ENCODE assay signal across 8 cellular contexts in genomic region chr3:33074217-33075067, GRCh38. TPM values are rescaled to one million over a fixed set of nuclear protein-coding genes. Genes with fewer than 3 reads are reported as not detected.
DNase-seq lines count a peak whose midpoint lies in the region; ATAC-seq and TF ChIP-seq lines count a peak whose summit lies in the region.

No MANE protein-coding gene starts in this region.

- H3K9me3 Mint-ChIP-seq in natural killer cell = no peaks in the 10 kb centered on the region

- no peaks in the 10 kb centered on the region for H3K79me2 ChIP-seq in OCI-LY7 (ENCODE audit: insufficient read depth, low read depth, low read length)

- H3K9me3 ChIP-seq in OCI-LY7 (ENCODE audit: low read length) (no peaks in the 10 kb centered on the region), esophagus muscularis mucosa (no peaks in the 10 kb centered on the region)

- CTCF ChIA-PET in OCI-LY7 (lab: Charles Lee; ENCODE audit: unreplicated experiment) = interaction anchor here (0.6 to 1.2 kb wide), 9 partner anchors 11 to 148 kb away, joined by 3 to 10 read pairs (median 7); no protein-coding TSS in a partner anchor

- no peaks in the 10 kb centered on the region for H4K20me1 ChIP-seq in OCI-LY7 (ENCODE audit: insufficient read depth, low read length)

- H3K9me2 ChIP-seq in OCI-LY7 (ENCODE audit: insufficient read depth, low read length) = no peaks in the 10 kb centered on the region

- peaks cover 8 to 24% of the 10 kb centered on the region in 2 donors for H3K4me1 Mint-ChIP-seq in natural killer cell

- no peak overlapping the region for H3K27ac Mint-ChIP-seq in natural killer cell

- DNase-seq in OCI-LY7 (ENCODE audit: low spot score) (peak; percentile 80), esophagus muscularis mucosa (ENCODE audit: extremely low spot score) (no peak), natural killer cell (no peak), superior temporal gyrus (ENCODE audit: extremely low spot score) (peak; percentile 81)
- peak; percentile 68 for DNase-seq in activated T-cell treated with anti-CD3 and anti-CD28 coated beads, Interleukin-2, amount 50 U/mL, for 1 hour

- WGBS in esophagus muscularis mucosa = 62% methylated on average over 13 of the region's 13 CpGs

- POLR2A ChIA-PET in OCI-LY7 (lab: Charles Lee) = interaction anchor here (0.5 to 1.4 kb wide), 7 partner anchors 11 to 377 kb away, joined by 3 to 7 read pairs (median 4); no protein-coding TSS in a partner anchor

- H3K4me1 ChIP-seq in OCI-LY7 (ENCODE audit: insufficient read depth, low read length, poor library complexity, severe bottlenecking) (no peaks in the 10 kb centered on the region), esophagus muscularis mucosa (peaks cover 0 to 19% (median 7%) of the 10 kb centered on the region in 4 donors)

- no peak for TF ChIP-seq POLR2A in esophagus muscularis mucosa (IDR thresholded peaks at IDR 0.05; ENCODE audit: low read depth)

- no peaks in the 10 kb centered on the region for H3K36me3 Mint-ChIP-seq in natural killer cell

- no TSS peak for BruUV-seq in OCI-LY7 (replicated peaks; lab: Mats Ljungman, UMichigan)

- H3K27ac ChIP-seq in OCI-LY7 (ENCODE audit: low read depth, low read length, poor library complexity, severe bottlenecking) (no peak overlapping the region), esophagus muscularis mucosa (replicated peaks in 1 of 4) (no peak overlapping the region)

- no peak overlapping the region for H2AFZ ChIP-seq in OCI-LY7 (ENCODE audit: low read length)

- no peak for TF ChIP-seq EP300 in esophagus muscularis mucosa (IDR thresholded peaks at IDR 0.05)

- H3K36me3 ChIP-seq in OCI-LY7 (ENCODE audit: insufficient read depth, low read length) = no peaks in the 10 kb centered on the region
- peaks cover 3 to 41% (median 24%) of the 10 kb centered on the region in 4 donors for H3K36me3 ChIP-seq in esophagus muscularis mucosa

- H3K4me3 Mint-ChIP-seq in natural killer cell = no peak overlapping the region

- intact Hi-C loops in OCI-LY7 (cut with micrococcal nuclease; ENCODE audit: unreplicated experiment) = loop anchor here (1.0 to 10.0 kb wide), 3 partner anchors 127 to 557 kb away; no protein-coding TSS in a partner anchor
- intact Hi-C loops in esophagus muscularis mucosa (cut with DNase I) = loop anchor here (5.0 kb wide), 1 partner anchor 127 kb away; no protein-coding TSS in a partner anchor
- intact Hi-C loops in natural killer cell (cut with micrococcal nuclease) = loop anchor here (1.0 to 5.0 kb wide), 2 partner anchors 127 to 562 kb away; no protein-coding TSS in a partner anchor

- no peak overlapping the region for H3K4me3 ChIP-seq in OCI-LY7 (ENCODE audit: low read depth, low read length, poor library complexity, severe bottlenecking)
- H3K4me3 ChIP-seq in esophagus muscularis mucosa = no peak overlapping the region

- ATAC-seq in HG03342 (IDR thresholded peaks at IDR 0.05; ENCODE audit: unreplicated experiment) = peak; percentile 69
- peak; percentile 81 to 85 (median 81) for ATAC-seq in natural killer cell
- ATAC-seq in GM21737 (IDR thresholded peaks at IDR 0.05; ENCODE audit: unreplicated experiment) = no peak

- no peak overlapping the region for H3K4me2 ChIP-seq in OCI-LY7 (ENCODE audit: low read length)

- H3K27me3 ChIP-seq in esophagus muscularis mucosa = no peaks in the 10 kb centered on the region

- peak; percentile 85 for TF ChIP-seq CTCF in GM12801 (IDR thresholded peaks at IDR 0.05; ENCODE audit: extremely low read depth, insufficient read length)
- TF ChIP-seq CTCF in OCI-LY7 (conservative IDR thresholded peaks at IDR 0.05; ENCODE audit: low read length) = peak; percentile 98
- peak; percentile 75 to 91 (median 82) for TF ChIP-seq CTCF in esophagus muscularis mucosa (IDR thresholded peaks at IDR 0.05)
- TF ChIP-seq CTCF in natural killer cell (IDR thresholded peaks at IDR 0.05) = peak; percentile 83

- H3K27me3 Mint-ChIP-seq in natural killer cell (ENCODE audit: low read depth in 2 of 2) = no peaks in the 10 kb centered on the region

RNA-seq across cellular contexts. Expression of gene GLB1, which starts 22.5 kb away (rescaled TPM):
- 9.7 and 13.2 TPM in 2 replicates for total RNA-seq in OCI-LY7 (2014; rRNA removed; shearing (Covaris generic))
- total RNA-seq in OCI-LY7 (2022) (25.8 and 26.1 TPM in 2 replicates), esophagus muscularis mucosa (10 to 100 TPM; 19.9 to 36.8 (median 30.3) TPM), natural killer cell (10 to 100 TPM; 27.6 to 39.3 (median 35.2) TPM)

RNA-seq across cellular contexts. Expression of gene TMPPE, which starts 22.5 kb away (rescaled TPM):
- total RNA-seq in OCI-LY7 (2014; rRNA removed; shearing (Covaris generic)) = 1.7 and 2.1 TPM in 2 replicates
- total RNA-seq in OCI-LY7 (2022) (5.5 and 6.1 TPM in 2 replicates), esophagus muscularis mucosa (1 to 10 TPM; 6.2 to 9.4 (median 7.0) TPM), natural killer cell (10 to 100 TPM in 2 of 3 donors, 1 to 10 TPM in 1; 8.8 to 12.6 (median 12.0) TPM)

RNA-seq across cellular contexts. Expression of gene CRTAP, which starts 39.4 kb away (rescaled TPM):
- total RNA-seq in OCI-LY7 (2014; rRNA removed; shearing (Covaris generic)) = 11.8 and 19.2 TPM in 2 replicates
- 53.7 and 55.3 TPM in 2 replicates for total RNA-seq in OCI-LY7 (2022)
- 100 to 1,000 TPM; 187 to 282 (median 237) TPM for total RNA-seq in esophagus muscularis mucosa
- total RNA-seq in natural killer cell = 10 to 100 TPM; 32.4 to 38.2 (median 37.9) TPM

Comparison
In these comparisons a context has a peak if more than half of its experiments do, and no peak if none do; other contexts are left out.
1. DNase-seq: peak in OCI-LY7 (single experiment), activated T-cell treated with anti-CD3 and anti-CD28 coated beads, Interleukin-2, amount 50 U/mL, for 1 hour (single experiment) and superior temporal gyrus (single experiment); none in esophagus muscularis mucosa (single experiment) and natural killer cell (single experiment).
2. Peak in every context shown above with its lines, with median percentiles within 50 percentile points of each other: CTCF ChIP-seq.